Comparison of ENCODE assay signal across 8 cellular contexts in genomic region chr3:172522871-172523818, GRCh38. TPM values are rescaled to one million over a fixed set of nuclear protein-coding genes. Genes with fewer than 3 reads are reported as not detected.
DNase-seq lines count a peak whose midpoint lies in the region; ATAC-seq and TF ChIP-seq lines count a peak whose summit lies in the region.

Gene TNFSF10, minus strand, starts transcription at chr3:172523430. Its CDS starts 46 bp downstream, at chr3:172523384.

- H3K36me3 ChIP-seq in esophagus muscularis mucosa (no peaks in the 10 kb centered on the region), neutrophil (peaks cover 8% of the 10 kb centered on the region), vagina (no peaks in the 10 kb centered on the region)

- no peaks in the 10 kb centered on the region for H3K9me3 ChIP-seq in esophagus muscularis mucosa
- H3K9me3 ChIP-seq in neutrophil: no peaks in the 10 kb centered on the region
- no peaks in the 10 kb centered on the region for H3K9me3 ChIP-seq in vagina

- DNase-seq in NCI-H69 (lab: John Stamatoyannopoulos, UW) (peak; percentile 56), esophagus muscularis mucosa (ENCODE audit: extremely low spot score) (peak; percentile 94), vagina (ENCODE audit: extremely low spot score in 2 of 2) (no peak), NCI-H1694 treated with DMSO at 0.1 percent for 48 hours (lab: John Stamatoyannopoulos, UW) (no peak)
- DNase-seq in activated CD8-positive, alpha-beta memory T cell treated with anti-CD3 and anti-CD28 coated beads, Interleukin-2, amount 50 U/mL, for 24 hours (ENCODE audit: extremely low read depth): peak; percentile 33

- H3K4me3 ChIP-seq in esophagus muscularis mucosa (peak within 1 kb of the TSS; percentile 53 to 70 (median 55)), neutrophil (ENCODE audit: low read depth in 1 of 2, low read length in 1 of 2) (peak within 1 kb of the TSS; percentile 77 to 92), vagina (peak within 1 kb of the TSS; percentile 58 to 60)

- 24% methylated on average over 9 of the region's 9 CpGs for WGBS in esophagus muscularis mucosa

- H3K27me3 ChIP-seq in esophagus muscularis mucosa (no peaks in the 10 kb centered on the region), neutrophil (no peaks in the 10 kb centered on the region), vagina (no peaks in the 10 kb centered on the region)

- TF ChIP-seq CTCF in esophagus muscularis mucosa (IDR thresholded peaks at IDR 0.05) (no peak), neutrophil (IDR thresholded peaks at IDR 0.05) (no peak), vagina (IDR thresholded peaks at IDR 0.05) (no peak)

- intact Hi-C loops in esophagus muscularis mucosa (cut with DNase I): no loop called here
- intact Hi-C loops in vagina (cut with DNase I): no loop called here

- ATAC-seq in GM18867 (IDR thresholded peaks at IDR 0.05; ENCODE audit: unreplicated experiment): peak; percentile 92
- ATAC-seq in HG02943 (IDR thresholded peaks at IDR 0.05; ENCODE audit: low read depth, unreplicated experiment): peak; percentile 92

- H3K27ac ChIP-seq in esophagus muscularis mucosa (replicated peaks in 1 of 4) (peak within 1 kb of the TSS; percentile 71 to 81 (median 74)), neutrophil (peak within 1 kb of the TSS; percentile 88), vagina (peak within 1 kb of the TSS; percentile 85)

- TF ChIP-seq EP300 in esophagus muscularis mucosa (IDR thresholded peaks at IDR 0.05): no peak

- peaks cover 9 to 40% (median 26%) of the 10 kb centered on the region in 4 donors for H3K4me1 ChIP-seq in esophagus muscularis mucosa
- H3K4me1 ChIP-seq in neutrophil (ENCODE audit: control insufficient read depth in 1 of 2, insufficient read depth in 1 of 2, low read depth in 1 of 2, low read length in 1 of 2): peaks cover 42 to 45% of the 10 kb centered on the region in 2 experiments
- peaks cover 37% of the 10 kb centered on the region for H3K4me1 ChIP-seq in vagina

- TF ChIP-seq POLR2A in esophagus muscularis mucosa (IDR thresholded peaks at IDR 0.05; ENCODE audit: low read depth): peak; percentile 31
- TF ChIP-seq POLR2A in vagina (IDR thresholded peaks at IDR 0.05): peak in 1 of 2 donors; percentile 34

RNA-seq across cellular contexts. Expression of gene TNFSF10, which starts in this region (rescaled TPM):
- 10 to 100 TPM; 23.3 to 31.4 (median 27.7) TPM for total RNA-seq in esophagus muscularis mucosa
- 92.8 TPM for total RNA-seq in vagina

Comparison
In these comparisons a context has a peak if more than half of its experiments do, and no peak if none do; other contexts are left out.
1. DNase-seq: peak in NCI-H69 (single experiment), activated CD8-positive, alpha-beta memory T cell treated with anti-CD3 and anti-CD28 coated beads, Interleukin-2, amount 50 U/mL, for 24 hours (single experiment) and esophagus muscularis mucosa (single experiment); none in vagina (0 of 2) and NCI-H1694 treated with DMSO at 0.1 percent for 48 hours (single experiment).
2. Peak in every context shown above with its lines, with median percentiles within 50 percentile points of each other: H3K27ac ChIP-seq and H3K4me3 ChIP-seq.